1 cellular context compared by ENCODE assay signal in the genomic region with DNA sequence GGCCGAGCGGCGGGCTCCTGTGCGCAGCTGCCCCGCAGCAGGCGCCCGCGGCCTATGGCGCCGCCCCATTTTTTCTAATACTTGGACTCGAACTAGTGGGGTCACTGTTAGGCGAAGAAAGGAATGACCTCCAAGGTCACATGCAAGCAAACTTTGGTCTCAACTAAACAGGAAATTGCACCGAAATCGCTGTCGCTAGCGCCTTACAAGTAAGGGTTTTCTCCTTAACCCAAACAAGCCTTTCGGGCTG.
TF ChIP-seq lines count a peak whose summit lies in the region.

No MANE protein-coding gene starts in this region.

TF ChIP-seq in K562, 482 proteins besides CTCF, POLR2A, EP300 and RAD21 (continued from another document and continues in another):
- TF ChIP-seq, protein P1, sequence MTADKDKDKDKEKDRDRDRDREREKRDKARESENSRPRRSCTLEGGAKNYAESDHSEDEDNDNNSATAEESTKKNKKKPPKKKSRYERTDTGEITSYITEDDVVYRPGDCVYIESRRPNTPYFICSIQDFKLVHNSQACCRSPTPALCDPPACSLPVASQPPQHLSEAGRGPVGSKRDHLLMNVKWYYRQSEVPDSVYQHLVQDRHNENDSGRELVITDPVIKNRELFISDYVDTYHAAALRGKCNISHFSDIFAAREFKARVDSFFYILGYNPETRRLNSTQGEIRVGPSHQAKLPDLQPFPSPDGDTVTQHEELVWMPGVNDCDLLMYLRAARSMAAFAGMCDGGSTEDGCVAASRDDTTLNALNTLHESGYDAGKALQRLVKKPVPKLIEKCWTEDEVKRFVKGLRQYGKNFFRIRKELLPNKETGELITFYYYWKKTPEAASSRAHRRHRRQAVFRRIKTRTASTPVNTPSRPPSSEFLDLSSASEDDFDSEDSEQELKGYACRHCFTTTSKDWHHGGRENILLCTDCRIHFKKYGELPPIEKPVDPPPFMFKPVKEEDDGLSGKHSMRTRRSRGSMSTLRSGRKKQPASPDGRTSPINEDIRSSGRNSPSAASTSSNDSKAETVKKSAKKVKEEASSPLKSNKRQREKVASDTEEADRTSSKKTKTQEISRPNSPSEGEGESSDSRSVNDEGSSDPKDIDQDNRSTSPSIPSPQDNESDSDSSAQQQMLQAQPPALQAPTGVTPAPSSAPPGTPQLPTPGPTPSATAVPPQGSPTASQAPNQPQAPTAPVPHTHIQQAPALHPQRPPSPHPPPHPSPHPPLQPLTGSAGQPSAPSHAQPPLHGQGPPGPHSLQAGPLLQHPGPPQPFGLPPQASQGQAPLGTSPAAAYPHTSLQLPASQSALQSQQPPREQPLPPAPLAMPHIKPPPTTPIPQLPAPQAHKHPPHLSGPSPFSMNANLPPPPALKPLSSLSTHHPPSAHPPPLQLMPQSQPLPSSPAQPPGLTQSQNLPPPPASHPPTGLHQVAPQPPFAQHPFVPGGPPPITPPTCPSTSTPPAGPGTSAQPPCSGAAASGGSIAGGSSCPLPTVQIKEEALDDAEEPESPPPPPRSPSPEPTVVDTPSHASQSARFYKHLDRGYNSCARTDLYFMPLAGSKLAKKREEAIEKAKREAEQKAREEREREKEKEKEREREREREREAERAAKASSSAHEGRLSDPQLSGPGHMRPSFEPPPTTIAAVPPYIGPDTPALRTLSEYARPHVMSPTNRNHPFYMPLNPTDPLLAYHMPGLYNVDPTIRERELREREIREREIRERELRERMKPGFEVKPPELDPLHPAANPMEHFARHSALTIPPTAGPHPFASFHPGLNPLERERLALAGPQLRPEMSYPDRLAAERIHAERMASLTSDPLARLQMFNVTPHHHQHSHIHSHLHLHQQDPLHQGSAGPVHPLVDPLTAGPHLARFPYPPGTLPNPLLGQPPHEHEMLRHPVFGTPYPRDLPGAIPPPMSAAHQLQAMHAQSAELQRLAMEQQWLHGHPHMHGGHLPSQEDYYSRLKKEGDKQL (CRISPR knock-in tag; IDR thresholded peaks at IDR 0.05; ENCODE audit: borderline replicate concordance) = no peak
- TF ChIP-seq, protein P2, sequence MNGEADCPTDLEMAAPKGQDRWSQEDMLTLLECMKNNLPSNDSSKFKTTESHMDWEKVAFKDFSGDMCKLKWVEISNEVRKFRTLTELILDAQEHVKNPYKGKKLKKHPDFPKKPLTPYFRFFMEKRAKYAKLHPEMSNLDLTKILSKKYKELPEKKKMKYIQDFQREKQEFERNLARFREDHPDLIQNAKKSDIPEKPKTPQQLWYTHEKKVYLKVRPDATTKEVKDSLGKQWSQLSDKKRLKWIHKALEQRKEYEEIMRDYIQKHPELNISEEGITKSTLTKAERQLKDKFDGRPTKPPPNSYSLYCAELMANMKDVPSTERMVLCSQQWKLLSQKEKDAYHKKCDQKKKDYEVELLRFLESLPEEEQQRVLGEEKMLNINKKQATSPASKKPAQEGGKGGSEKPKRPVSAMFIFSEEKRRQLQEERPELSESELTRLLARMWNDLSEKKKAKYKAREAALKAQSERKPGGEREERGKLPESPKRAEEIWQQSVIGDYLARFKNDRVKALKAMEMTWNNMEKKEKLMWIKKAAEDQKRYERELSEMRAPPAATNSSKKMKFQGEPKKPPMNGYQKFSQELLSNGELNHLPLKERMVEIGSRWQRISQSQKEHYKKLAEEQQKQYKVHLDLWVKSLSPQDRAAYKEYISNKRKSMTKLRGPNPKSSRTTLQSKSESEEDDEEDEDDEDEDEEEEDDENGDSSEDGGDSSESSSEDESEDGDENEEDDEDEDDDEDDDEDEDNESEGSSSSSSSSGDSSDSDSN (IDR thresholded peaks at IDR 0.05; ENCODE audit: borderline replicate concordance in 1 of 2, low read depth in 2 of 2, low read length in 2 of 2) = 0 out of 4 replicates have a peak, but pooled peaks of 1 of the 2 experiments have one; percentile 9
- TF ChIP-seq HIVEP1 (CRISPR knock-in tag; IDR thresholded peaks at IDR 0.05) = no peak
- TF ChIP-seq NRF1 (conservative IDR thresholded peaks at IDR 0.05 in 1 of 2, IDR thresholded peaks at IDR 0.05 in 1 of 2) = peak; percentile 78 to 81
- TF ChIP-seq, protein P3, sequence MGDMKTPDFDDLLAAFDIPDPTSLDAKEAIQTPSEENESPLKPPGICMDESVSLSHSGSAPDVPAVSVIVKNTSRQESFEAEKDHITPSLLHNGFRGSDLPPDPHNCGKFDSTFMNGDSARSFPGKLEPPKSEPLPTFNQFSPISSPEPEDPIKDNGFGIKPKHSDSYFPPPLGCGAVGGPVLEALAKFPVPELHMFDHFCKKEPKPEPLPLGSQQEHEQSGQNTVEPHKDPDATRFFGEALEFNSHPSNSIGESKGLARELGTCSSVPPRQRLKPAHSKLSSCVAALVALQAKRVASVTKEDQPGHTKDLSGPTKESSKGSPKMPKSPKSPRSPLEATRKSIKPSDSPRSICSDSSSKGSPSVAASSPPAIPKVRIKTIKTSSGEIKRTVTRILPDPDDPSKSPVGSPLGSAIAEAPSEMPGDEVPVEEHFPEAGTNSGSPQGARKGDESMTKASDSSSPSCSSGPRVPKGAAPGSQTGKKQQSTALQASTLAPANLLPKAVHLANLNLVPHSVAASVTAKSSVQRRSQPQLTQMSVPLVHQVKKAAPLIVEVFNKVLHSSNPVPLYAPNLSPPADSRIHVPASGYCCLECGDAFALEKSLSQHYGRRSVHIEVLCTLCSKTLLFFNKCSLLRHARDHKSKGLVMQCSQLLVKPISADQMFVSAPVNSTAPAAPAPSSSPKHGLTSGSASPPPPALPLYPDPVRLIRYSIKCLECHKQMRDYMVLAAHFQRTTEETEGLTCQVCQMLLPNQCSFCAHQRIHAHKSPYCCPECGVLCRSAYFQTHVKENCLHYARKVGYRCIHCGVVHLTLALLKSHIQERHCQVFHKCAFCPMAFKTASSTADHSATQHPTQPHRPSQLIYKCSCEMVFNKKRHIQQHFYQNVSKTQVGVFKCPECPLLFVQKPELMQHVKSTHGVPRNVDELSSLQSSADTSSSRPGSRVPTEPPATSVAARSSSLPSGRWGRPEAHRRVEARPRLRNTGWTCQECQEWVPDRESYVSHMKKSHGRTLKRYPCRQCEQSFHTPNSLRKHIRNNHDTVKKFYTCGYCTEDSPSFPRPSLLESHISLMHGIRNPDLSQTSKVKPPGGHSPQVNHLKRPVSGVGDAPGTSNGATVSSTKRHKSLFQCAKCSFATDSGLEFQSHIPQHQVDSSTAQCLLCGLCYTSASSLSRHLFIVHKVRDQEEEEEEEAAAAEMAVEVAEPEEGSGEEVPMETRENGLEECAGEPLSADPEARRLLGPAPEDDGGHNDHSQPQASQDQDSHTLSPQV (IDR thresholded peaks at IDR 0.05) = 0 out of 2 replicates have a peak, but pooled peaks have one; percentile 18
- TF ChIP-seq, protein P4, sequence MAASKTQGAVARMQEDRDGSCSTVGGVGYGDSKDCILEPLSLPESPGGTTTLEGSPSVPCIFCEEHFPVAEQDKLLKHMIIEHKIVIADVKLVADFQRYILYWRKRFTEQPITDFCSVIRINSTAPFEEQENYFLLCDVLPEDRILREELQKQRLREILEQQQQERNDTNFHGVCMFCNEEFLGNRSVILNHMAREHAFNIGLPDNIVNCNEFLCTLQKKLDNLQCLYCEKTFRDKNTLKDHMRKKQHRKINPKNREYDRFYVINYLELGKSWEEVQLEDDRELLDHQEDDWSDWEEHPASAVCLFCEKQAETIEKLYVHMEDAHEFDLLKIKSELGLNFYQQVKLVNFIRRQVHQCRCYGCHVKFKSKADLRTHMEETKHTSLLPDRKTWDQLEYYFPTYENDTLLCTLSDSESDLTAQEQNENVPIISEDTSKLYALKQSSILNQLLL (CRISPR knock-in tag; IDR thresholded peaks at IDR 0.05; ENCODE audit: borderline replicate concordance) = no peak
- TF ChIP-seq, protein P5, sequence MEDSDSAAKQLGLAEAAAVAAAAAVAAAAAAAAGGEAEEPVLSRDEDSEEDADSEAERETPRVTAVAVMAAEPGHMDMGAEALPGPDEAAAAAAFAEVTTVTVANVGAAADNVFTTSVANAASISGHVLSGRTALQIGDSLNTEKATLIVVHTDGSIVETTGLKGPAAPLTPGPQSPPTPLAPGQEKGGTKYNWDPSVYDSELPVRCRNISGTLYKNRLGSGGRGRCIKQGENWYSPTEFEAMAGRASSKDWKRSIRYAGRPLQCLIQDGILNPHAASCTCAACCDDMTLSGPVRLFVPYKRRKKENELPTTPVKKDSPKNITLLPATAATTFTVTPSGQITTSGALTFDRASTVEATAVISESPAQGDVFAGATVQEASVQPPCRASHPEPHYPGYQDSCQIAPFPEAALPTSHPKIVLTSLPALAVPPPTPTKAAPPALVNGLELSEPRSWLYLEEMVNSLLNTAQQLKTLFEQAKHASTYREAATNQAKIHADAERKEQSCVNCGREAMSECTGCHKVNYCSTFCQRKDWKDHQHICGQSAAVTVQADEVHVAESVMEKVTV (CRISPR knock-in tag; IDR thresholded peaks at IDR 0.05) = no peak
- TF ChIP-seq, protein P6, sequence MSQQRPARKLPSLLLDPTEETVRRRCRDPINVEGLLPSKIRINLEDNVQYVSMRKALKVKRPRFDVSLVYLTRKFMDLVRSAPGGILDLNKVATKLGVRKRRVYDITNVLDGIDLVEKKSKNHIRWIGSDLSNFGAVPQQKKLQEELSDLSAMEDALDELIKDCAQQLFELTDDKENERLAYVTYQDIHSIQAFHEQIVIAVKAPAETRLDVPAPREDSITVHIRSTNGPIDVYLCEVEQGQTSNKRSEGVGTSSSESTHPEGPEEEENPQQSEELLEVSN (IDR thresholded peaks at IDR 0.05; ENCODE audit: borderline replicate concordance in 1 of 2, extremely low read depth in 1 of 2, insufficient read depth in 1 of 2, insufficient read length in 1 of 2, low read depth in 1 of 2, low read length in 1 of 2, poor library complexity in 1 of 2, severe bottlenecking in 1 of 2) = peak in 1 of 2 experiments; percentile 16
- TF ChIP-seq ZNF324 (CRISPR knock-in tag; IDR thresholded peaks at IDR 0.05) = no peak
- TF ChIP-seq, protein P7, sequence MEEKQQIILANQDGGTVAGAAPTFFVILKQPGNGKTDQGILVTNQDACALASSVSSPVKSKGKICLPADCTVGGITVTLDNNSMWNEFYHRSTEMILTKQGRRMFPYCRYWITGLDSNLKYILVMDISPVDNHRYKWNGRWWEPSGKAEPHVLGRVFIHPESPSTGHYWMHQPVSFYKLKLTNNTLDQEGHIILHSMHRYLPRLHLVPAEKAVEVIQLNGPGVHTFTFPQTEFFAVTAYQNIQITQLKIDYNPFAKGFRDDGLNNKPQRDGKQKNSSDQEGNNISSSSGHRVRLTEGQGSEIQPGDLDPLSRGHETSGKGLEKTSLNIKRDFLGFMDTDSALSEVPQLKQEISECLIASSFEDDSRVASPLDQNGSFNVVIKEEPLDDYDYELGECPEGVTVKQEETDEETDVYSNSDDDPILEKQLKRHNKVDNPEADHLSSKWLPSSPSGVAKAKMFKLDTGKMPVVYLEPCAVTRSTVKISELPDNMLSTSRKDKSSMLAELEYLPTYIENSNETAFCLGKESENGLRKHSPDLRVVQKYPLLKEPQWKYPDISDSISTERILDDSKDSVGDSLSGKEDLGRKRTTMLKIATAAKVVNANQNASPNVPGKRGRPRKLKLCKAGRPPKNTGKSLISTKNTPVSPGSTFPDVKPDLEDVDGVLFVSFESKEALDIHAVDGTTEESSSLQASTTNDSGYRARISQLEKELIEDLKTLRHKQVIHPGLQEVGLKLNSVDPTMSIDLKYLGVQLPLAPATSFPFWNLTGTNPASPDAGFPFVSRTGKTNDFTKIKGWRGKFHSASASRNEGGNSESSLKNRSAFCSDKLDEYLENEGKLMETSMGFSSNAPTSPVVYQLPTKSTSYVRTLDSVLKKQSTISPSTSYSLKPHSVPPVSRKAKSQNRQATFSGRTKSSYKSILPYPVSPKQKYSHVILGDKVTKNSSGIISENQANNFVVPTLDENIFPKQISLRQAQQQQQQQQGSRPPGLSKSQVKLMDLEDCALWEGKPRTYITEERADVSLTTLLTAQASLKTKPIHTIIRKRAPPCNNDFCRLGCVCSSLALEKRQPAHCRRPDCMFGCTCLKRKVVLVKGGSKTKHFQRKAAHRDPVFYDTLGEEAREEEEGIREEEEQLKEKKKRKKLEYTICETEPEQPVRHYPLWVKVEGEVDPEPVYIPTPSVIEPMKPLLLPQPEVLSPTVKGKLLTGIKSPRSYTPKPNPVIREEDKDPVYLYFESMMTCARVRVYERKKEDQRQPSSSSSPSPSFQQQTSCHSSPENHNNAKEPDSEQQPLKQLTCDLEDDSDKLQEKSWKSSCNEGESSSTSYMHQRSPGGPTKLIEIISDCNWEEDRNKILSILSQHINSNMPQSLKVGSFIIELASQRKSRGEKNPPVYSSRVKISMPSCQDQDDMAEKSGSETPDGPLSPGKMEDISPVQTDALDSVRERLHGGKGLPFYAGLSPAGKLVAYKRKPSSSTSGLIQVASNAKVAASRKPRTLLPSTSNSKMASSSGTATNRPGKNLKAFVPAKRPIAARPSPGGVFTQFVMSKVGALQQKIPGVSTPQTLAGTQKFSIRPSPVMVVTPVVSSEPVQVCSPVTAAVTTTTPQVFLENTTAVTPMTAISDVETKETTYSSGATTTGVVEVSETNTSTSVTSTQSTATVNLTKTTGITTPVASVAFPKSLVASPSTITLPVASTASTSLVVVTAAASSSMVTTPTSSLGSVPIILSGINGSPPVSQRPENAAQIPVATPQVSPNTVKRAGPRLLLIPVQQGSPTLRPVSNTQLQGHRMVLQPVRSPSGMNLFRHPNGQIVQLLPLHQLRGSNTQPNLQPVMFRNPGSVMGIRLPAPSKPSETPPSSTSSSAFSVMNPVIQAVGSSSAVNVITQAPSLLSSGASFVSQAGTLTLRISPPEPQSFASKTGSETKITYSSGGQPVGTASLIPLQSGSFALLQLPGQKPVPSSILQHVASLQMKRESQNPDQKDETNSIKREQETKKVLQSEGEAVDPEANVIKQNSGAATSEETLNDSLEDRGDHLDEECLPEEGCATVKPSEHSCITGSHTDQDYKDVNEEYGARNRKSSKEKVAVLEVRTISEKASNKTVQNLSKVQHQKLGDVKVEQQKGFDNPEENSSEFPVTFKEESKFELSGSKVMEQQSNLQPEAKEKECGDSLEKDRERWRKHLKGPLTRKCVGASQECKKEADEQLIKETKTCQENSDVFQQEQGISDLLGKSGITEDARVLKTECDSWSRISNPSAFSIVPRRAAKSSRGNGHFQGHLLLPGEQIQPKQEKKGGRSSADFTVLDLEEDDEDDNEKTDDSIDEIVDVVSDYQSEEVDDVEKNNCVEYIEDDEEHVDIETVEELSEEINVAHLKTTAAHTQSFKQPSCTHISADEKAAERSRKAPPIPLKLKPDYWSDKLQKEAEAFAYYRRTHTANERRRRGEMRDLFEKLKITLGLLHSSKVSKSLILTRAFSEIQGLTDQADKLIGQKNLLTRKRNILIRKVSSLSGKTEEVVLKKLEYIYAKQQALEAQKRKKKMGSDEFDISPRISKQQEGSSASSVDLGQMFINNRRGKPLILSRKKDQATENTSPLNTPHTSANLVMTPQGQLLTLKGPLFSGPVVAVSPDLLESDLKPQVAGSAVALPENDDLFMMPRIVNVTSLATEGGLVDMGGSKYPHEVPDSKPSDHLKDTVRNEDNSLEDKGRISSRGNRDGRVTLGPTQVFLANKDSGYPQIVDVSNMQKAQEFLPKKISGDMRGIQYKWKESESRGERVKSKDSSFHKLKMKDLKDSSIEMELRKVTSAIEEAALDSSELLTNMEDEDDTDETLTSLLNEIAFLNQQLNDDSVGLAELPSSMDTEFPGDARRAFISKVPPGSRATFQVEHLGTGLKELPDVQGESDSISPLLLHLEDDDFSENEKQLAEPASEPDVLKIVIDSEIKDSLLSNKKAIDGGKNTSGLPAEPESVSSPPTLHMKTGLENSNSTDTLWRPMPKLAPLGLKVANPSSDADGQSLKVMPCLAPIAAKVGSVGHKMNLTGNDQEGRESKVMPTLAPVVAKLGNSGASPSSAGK (IDR thresholded peaks at IDR 0.05) = peak; percentile 54; the same call in 1 of the 2 replicates
- no peak for TF ChIP-seq ZNF644 (tag; IDR thresholded peaks at IDR 0.05; ENCODE audit: low read depth)
- TF ChIP-seq PHF8 (IDR thresholded peaks at IDR 0.05; ENCODE audit: borderline replicate concordance, low read length) = no peak
- TF ChIP-seq, protein P8, sequence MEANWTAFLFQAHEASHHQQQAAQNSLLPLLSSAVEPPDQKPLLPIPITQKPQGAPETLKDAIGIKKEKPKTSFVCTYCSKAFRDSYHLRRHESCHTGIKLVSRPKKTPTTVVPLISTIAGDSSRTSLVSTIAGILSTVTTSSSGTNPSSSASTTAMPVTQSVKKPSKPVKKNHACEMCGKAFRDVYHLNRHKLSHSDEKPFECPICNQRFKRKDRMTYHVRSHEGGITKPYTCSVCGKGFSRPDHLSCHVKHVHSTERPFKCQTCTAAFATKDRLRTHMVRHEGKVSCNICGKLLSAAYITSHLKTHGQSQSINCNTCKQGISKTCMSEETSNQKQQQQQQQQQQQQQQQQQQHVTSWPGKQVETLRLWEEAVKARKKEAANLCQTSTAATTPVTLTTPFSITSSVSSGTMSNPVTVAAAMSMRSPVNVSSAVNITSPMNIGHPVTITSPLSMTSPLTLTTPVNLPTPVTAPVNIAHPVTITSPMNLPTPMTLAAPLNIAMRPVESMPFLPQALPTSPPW (CRISPR knock-in tag; IDR thresholded peaks at IDR 0.05) = no peak
